In the genomic region with DNA sequence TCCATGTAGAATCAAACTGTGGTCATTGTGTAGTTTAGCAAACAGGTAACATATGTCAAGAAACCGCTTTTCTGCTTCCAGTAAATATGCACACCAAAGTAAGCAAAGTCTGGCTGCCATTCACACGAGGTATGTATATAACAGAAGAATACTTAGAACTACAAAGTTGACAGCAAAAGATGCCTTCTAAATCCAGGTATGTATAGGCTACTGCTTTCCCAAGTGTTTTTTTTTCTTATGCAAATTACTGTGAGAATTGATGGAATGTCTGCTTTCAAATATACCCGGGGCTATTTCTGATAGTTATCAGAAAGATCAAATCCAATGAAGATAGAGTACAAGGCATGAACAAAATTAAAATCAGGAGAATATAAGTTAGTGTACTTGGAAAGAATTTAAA, we compare ENCODE assay signal across 1 cellular context.
TF ChIP-seq lines count a peak whose summit lies in the region.

No MANE protein-coding gene starts in this region.

TF ChIP-seq in GM23338, 12 proteins besides CTCF, POLR2A, EP300 and RAD21 (continued from another document):
- TF ChIP-seq, protein P1, sequence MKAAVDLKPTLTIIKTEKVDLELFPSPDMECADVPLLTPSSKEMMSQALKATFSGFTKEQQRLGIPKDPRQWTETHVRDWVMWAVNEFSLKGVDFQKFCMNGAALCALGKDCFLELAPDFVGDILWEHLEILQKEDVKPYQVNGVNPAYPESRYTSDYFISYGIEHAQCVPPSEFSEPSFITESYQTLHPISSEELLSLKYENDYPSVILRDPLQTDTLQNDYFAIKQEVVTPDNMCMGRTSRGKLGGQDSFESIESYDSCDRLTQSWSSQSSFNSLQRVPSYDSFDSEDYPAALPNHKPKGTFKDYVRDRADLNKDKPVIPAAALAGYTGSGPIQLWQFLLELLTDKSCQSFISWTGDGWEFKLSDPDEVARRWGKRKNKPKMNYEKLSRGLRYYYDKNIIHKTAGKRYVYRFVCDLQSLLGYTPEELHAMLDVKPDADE (IDR thresholded peaks at IDR 0.05) = no peak
- no peak for TF ChIP-seq POLR2AphosphoS5 (IDR thresholded peaks at IDR 0.05; ENCODE audit: low read depth)
- no peak for TF ChIP-seq NANOG (IDR thresholded peaks at IDR 0.05; ENCODE audit: borderline replicate concordance)
- no peak for TF ChIP-seq JUNB (IDR thresholded peaks at IDR 0.05; ENCODE audit: unreplicated experiment)
- no peak for TF ChIP-seq STAT1 (IDR thresholded peaks at IDR 0.05; ENCODE audit: unreplicated experiment)
- no peak for TF ChIP-seq EZH2phosphoT487 (IDR thresholded peaks at IDR 0.05; ENCODE audit: unreplicated experiment)
- no peak for TF ChIP-seq CREB1 (CRISPR knock-in tag; IDR thresholded peaks at IDR 0.05; ENCODE audit: low read depth)
- TF ChIP-seq, protein P2, sequence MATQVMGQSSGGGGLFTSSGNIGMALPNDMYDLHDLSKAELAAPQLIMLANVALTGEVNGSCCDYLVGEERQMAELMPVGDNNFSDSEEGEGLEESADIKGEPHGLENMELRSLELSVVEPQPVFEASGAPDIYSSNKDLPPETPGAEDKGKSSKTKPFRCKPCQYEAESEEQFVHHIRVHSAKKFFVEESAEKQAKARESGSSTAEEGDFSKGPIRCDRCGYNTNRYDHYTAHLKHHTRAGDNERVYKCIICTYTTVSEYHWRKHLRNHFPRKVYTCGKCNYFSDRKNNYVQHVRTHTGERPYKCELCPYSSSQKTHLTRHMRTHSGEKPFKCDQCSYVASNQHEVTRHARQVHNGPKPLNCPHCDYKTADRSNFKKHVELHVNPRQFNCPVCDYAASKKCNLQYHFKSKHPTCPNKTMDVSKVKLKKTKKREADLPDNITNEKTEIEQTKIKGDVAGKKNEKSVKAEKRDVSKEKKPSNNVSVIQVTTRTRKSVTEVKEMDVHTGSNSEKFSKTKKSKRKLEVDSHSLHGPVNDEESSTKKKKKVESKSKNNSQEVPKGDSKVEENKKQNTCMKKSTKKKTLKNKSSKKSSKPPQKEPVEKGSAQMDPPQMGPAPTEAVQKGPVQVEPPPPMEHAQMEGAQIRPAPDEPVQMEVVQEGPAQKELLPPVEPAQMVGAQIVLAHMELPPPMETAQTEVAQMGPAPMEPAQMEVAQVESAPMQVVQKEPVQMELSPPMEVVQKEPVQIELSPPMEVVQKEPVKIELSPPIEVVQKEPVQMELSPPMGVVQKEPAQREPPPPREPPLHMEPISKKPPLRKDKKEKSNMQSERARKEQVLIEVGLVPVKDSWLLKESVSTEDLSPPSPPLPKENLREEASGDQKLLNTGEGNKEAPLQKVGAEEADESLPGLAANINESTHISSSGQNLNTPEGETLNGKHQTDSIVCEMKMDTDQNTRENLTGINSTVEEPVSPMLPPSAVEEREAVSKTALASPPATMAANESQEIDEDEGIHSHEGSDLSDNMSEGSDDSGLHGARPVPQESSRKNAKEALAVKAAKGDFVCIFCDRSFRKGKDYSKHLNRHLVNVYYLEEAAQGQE (IDR thresholded peaks at IDR 0.05; ENCODE audit: unreplicated experiment) = no peak
- no peak for TF ChIP-seq ZNF114 (CRISPR knock-in tag; IDR thresholded peaks at IDR 0.05)
